ENCODE assay signal across 8 cellular contexts in genomic region chr15:44729394-44729913, GRCh38. TPM values are rescaled to one million over a fixed set of nuclear protein-coding genes. Genes with fewer than 3 reads are reported as not detected.
DNase-seq lines count a peak whose midpoint lies in the region; ATAC-seq and TF ChIP-seq lines count a peak whose summit lies in the region.

No MANE protein-coding gene starts in this region.

- H3K27ac ChIP-seq in layer of hippocampus (ENCODE audit: low read depth, low read length) = peak overlapping the region; percentile 96

- TF ChIP-seq CTCF in MCF 10A (IDR thresholded peaks at IDR 0.05; ENCODE audit: unreplicated experiment) = no peak

- peak overlapping the region; percentile 89 for H3K27ac Mint-ChIP-seq in MCF 10A (ENCODE audit: low read depth, unreplicated experiment)

- intact Hi-C loops in MCF 10A (cut with micrococcal nuclease) = loop anchor here (1.0 kb wide), 1 partner anchor 16 kb away; no protein-coding TSS in a partner anchor

- ATAC-seq in stimulated activated naive CD8-positive, alpha-beta T cell treated with anti-CD3 and anti-CD28 coated beads, Interleukin-15, Interleukin-2, amounts not matched to agents 100 U/mL and 50 U/mL, for 24 hours = no peak
- ATAC-seq in GM19463 (IDR thresholded peaks at IDR 0.05; ENCODE audit: unreplicated experiment) = no peak
- no peak for ATAC-seq in GM18867 (IDR thresholded peaks at IDR 0.05; ENCODE audit: unreplicated experiment)

- H3K4me1 Mint-ChIP-seq in MCF 10A (ENCODE audit: insufficient read depth, unreplicated experiment) = peaks cover 20% of the 10 kb centered on the region

- H3K27me3 ChIP-seq in layer of hippocampus (ENCODE audit: control insufficient read depth, insufficient read depth, low read length) = no peaks in the 10 kb centered on the region

- H3K27me3 Mint-ChIP-seq in MCF 10A (ENCODE audit: insufficient read depth, unreplicated experiment) = no peaks in the 10 kb centered on the region

- DNase-seq in stimulated activated CD4-positive, alpha-beta T cell treated with anti-CD3 and anti-CD28 coated beads, Interleukin-4, amount 100 ng/mL, for 24 hours = peak; percentile 54
- DNase-seq in stimulated activated CD4-positive, alpha-beta T cell treated with anti-CD3 and anti-CD28 coated beads, Interleukin-12 subunit alpha, Interleukin-12 subunit beta, amount 100 ng/mL, for 4 hours = no peak
- peak; percentile 29 for DNase-seq in NCI-H748 treated with DMSO at 0.1 percent for 48 hours (lab: John Stamatoyannopoulos, UW)
- peak; percentile 32 for DNase-seq in MCF 10A (ENCODE audit: unreplicated experiment)
- peak; percentile 58 for DNase-seq in stimulated activated naive CD8-positive, alpha-beta T cell treated with anti-CD3 and anti-CD28 coated beads, Interleukin-15, Interleukin-2, amounts not matched to agents 100 U/mL and 50 U/mL, for 24 hours

- no TSS peak for BruUV-seq in MCF 10A (replicated peaks; lab: Mats Ljungman, UMichigan)

- H3K9me3 Mint-ChIP-seq in MCF 10A (ENCODE audit: unreplicated experiment) = no peaks in the 10 kb centered on the region

- peak overlapping the region; percentile 94 for H3K4me3 Mint-ChIP-seq in MCF 10A (ENCODE audit: unreplicated experiment)

- CTCF ChIA-PET in MCF 10A (lab: Yijun Ruan, JAX) = interaction anchor here (0.6 to 3.8 kb wide), 8 partner anchors 8 to 184 kb away, joined by 3 to 37 read pairs (median 4); partner anchors contain the start of gene SPG11

- POLR2A ChIA-PET in MCF 10A (lab: Yijun Ruan, JAX) = interaction anchor here (0.6 to 7.8 kb wide), 24 partner anchors 8 to 858 kb away, joined by 3 to 340 read pairs (median 4); partner anchors contain the start of genes B2M, BLOC1S6, EIF3J and PATL2

- peaks cover 13% of the 10 kb centered on the region for H3K36me3 Mint-ChIP-seq in MCF 10A (ENCODE audit: insufficient read depth, unreplicated experiment)

RNA-seq across cellular contexts. Expression of gene TRIM69, which starts 6.9 kb away (rescaled TPM):
- 8.2 and 12.2 TPM in 2 replicates for total RNA-seq in MCF 10A (2022)

RNA-seq across cellular contexts. Expression of gene B2M, which starts 18.1 kb away (rescaled TPM):
- total RNA-seq in MCF 10A (2022) = 605 and 755 TPM in 2 replicates

RNA-seq across cellular contexts. Expression of gene PATL2, which starts 18.3 kb away (rescaled TPM):
- total RNA-seq in MCF 10A (2022) = 0.16 and 0.71 TPM in 2 replicates
